Comparison of ENCODE assay signal across 17 cellular contexts in genomic region chr16:81879625-81880024, GRCh38.
A peak's percentile ranks its signal among the peaks of the same experiment; 100 is the strongest.
DNase-seq lines count a peak whose midpoint lies in the region; TF ChIP-seq lines count a peak whose summit lies in the region.
"Had no signal": no experiment of that assay in that cellular context is flagged by ENCODE, and none has a peak within 500 bp of the region (broad histone marks: within the 10 kb centered on the region; RNA-seq: fewer than 3 reads in every experiment).

No MANE protein-coding gene starts in this region.

- H3K4me1 Mint-ChIP-seq in IgD-negative memory B cell (peaks cover 3 to 13% (median 7%) of the 10 kb centered on the region in 3 donors), neural progenitor cell (peaks cover 4% of the 10 kb centered on the region)
- H3K4me1 Mint-ChIP-seq: activated naive CD4-positive, alpha-beta T cell treated with anti-CD3 and anti-CD28 coated beads, Interleukin-2, amount 50 U/mL, for 24 hours had no signal

- H3K27ac ChIP-seq in neural progenitor cell, result no peak overlapping the region
- H3K27ac ChIP-seq: SJSA1, thyroid gland had no signal

- TF ChIP-seq CTCF in astrocyte of the cerebellum (IDR thresholded peaks at IDR 0.05; ENCODE audit: low read depth, low read length, missing control alignments), result peak; percentile 9
- TF ChIP-seq CTCF in neural progenitor cell (IDR thresholded peaks at IDR 0.05), result peak; percentile 50

- H3K36me3 Mint-ChIP-seq in IgD-negative memory B cell, result no peaks in the 10 kb centered on the region
- no peaks in the 10 kb centered on the region for H3K36me3 Mint-ChIP-seq in neural progenitor cell
- H3K36me3 Mint-ChIP-seq: activated naive CD4-positive, alpha-beta T cell treated with anti-CD3 and anti-CD28 coated beads, Interleukin-2, amount 50 U/mL, for 24 hours had no signal

- H4K20me1 ChIP-seq in neural progenitor cell (ENCODE audit: low read depth), result no peaks in the 10 kb centered on the region

- H3K4me2 ChIP-seq in neural progenitor cell, result no peak overlapping the region

- DNase-seq in SKM-1 treated with dmso at 0.1 percent for 144 hours (lab: John Stamatoyannopoulos, UW; ENCODE audit: unreplicated experiment), result peak; percentile 7
- DNase-seq in SKM-1 (lab: John Stamatoyannopoulos, UW; ENCODE audit: unreplicated experiment), result no peak
- no peak for DNase-seq in astrocyte of the cerebellum (ENCODE audit: low read depth)
- DNase-seq in neural progenitor cell (ENCODE audit: low spot score), result peak; percentile 16
- no peak for DNase-seq in NCI-H2029 treated with DMSO at 0.1 percent for 48 hours (lab: John Stamatoyannopoulos, UW)
- no peak for DNase-seq in AG20443 (ENCODE audit: low spot score)
- DNase-seq in cerebellar nuclear complex (lab: John Stamatoyannopoulos, UW), result no peak
- DNase-seq: activated CD4-positive, alpha-beta T cell treated with anti-CD3 and anti-CD28 coated beads, Interleukin-2, amount 50 U/mL, for 48 hours; DMS79; islet precursor cell; NCI-H1105; NCI-H524 treated with DMSO at 0.1 percent for 48 hours; thyroid gland had no signal

- H3K4me3 ChIP-seq in astrocyte of the cerebellum (ENCODE audit: low read depth, low read length), result no peak overlapping the region
- H3K4me3 ChIP-seq in neural progenitor cell, result no peak overlapping the region
- H3K4me3 ChIP-seq: SJSA1, thyroid gland had no signal

- H3K27me3 Mint-ChIP-seq in IgD-negative memory B cell (no peaks in the 10 kb centered on the region), neural progenitor cell (ENCODE audit: insufficient read depth, low read depth) (peaks cover 5% of the 10 kb centered on the region)
- H3K27me3 Mint-ChIP-seq: natural killer cell treated with Interleukin-12 subunit alpha and Interleukin-12 subunit beta and Interleukin-15 and Interleukin-18, amount 100 ng/mL, for 72 hours had no signal

- no peaks in the 10 kb centered on the region for H3F3A ChIP-seq in neural progenitor cell (ENCODE audit: low read depth)

- H3K27ac Mint-ChIP-seq in IgD-negative memory B cell (peak overlapping the region in 2 of 3 donors; percentile 35 to 58), neural progenitor cell (no peak overlapping the region)
- H3K27ac Mint-ChIP-seq: activated naive CD4-positive, alpha-beta T cell treated with anti-CD3 and anti-CD28 coated beads, Interleukin-2, amount 50 U/mL, for 24 hours had no signal

- H3K4me1 ChIP-seq in neural progenitor cell, result peaks cover 7% of the 10 kb centered on the region
- H3K4me1 ChIP-seq: SJSA1, thyroid gland had no signal

- H3K9ac ChIP-seq in neural progenitor cell, result no peak overlapping the region

- in situ Hi-C loops in astrocyte of the cerebellum (cut with HindIII; ENCODE audit: low sequenced_read_pairs), result no loop called here

- H3K79me2 ChIP-seq in neural progenitor cell (ENCODE audit: low read depth), result no peaks in the 10 kb centered on the region

- H3K4me3 Mint-ChIP-seq in IgD-negative memory B cell (peak overlapping the region in 1 of 4 donors; percentile 41), neural progenitor cell (no peak overlapping the region)
- H3K4me3 Mint-ChIP-seq: activated naive CD4-positive, alpha-beta T cell treated with anti-CD3 and anti-CD28 coated beads, Interleukin-2, amount 50 U/mL, for 24 hours; natural killer cell treated with Interleukin-12 subunit alpha and Interleukin-12 subunit beta and Interleukin-15 and Interleukin-18, amount 100 ng/mL, for 72 hours had no signal

- no peaks in the 10 kb centered on the region for H3K36me3 ChIP-seq in neural progenitor cell
- H3K36me3 ChIP-seq: SJSA1, thyroid gland had no signal

- H3K27me3 ChIP-seq in neural progenitor cell, result no peaks in the 10 kb centered on the region
- H3K27me3 ChIP-seq: SJSA1, thyroid gland had no signal

- no peaks in the 10 kb centered on the region for H3K9me3 Mint-ChIP-seq in IgD-negative memory B cell
- no peaks in the 10 kb centered on the region for H3K9me3 Mint-ChIP-seq in neural progenitor cell
- H3K9me3 Mint-ChIP-seq: activated naive CD4-positive, alpha-beta T cell treated with anti-CD3 and anti-CD28 coated beads, Interleukin-2, amount 50 U/mL, for 24 hours; natural killer cell treated with Interleukin-12 subunit alpha and Interleukin-12 subunit beta and Interleukin-15 and Interleukin-18, amount 100 ng/mL, for 72 hours had no signal

- no peaks in the 10 kb centered on the region for H3K9me3 ChIP-seq in neural progenitor cell (ENCODE audit: low read depth)
- H3K9me3 ChIP-seq: SJSA1, thyroid gland had no signal

- no peak overlapping the region for H2AFZ ChIP-seq in neural progenitor cell (replicated peaks)

Comparison
In these comparisons a context has a peak if more than half of its experiments do, and no peak if none do; other contexts are left out.
1. DNase-seq: peak in SKM-1 treated with dmso at 0.1 percent for 144 hours (single experiment) and neural progenitor cell (single experiment); none in SKM-1 (single experiment), astrocyte of the cerebellum (single experiment), NCI-H2029 treated with DMSO at 0.1 percent for 48 hours (single experiment), AG20443 (single experiment) and cerebellar nuclear complex (0 of 2).